1 cellular context compared by ENCODE assay signal in genomic region chr16:48546774-48547173, GRCh38.
TF ChIP-seq lines count a peak whose summit lies in the region.

No MANE protein-coding gene starts in this region.

TF ChIP-seq in HepG2, 621 proteins besides CTCF, POLR2A, EP300 and RAD21 (continued from another document and continues in another):
- TF ChIP-seq ZXDC (CRISPR knock-in tag; IDR thresholded peaks at IDR 0.05) (no peak), CSRNP1 (CRISPR knock-in tag; IDR thresholded peaks at IDR 0.05) (no peak), NFKBIZ (CRISPR knock-in tag; IDR thresholded peaks at IDR 0.05) (no peak), TFAP4 (IDR thresholded peaks at IDR 0.05; ENCODE audit: borderline replicate concordance, low read depth) (no peak), ZNF205 (CRISPR knock-in tag; IDR thresholded peaks at IDR 0.05) (0 out of 2 replicates have a peak, but pooled peaks have one; percentile 44), ARID5B (CRISPR knock-in tag; IDR thresholded peaks at IDR 0.05) (peak; percentile 71), ARID4A (CRISPR knock-in tag; IDR thresholded peaks at IDR 0.05; ENCODE audit: borderline replicate concordance) (peak; percentile 22; the same call in 1 of the 2 replicates), FIP1L1 (IDR thresholded peaks at IDR 0.05; ENCODE audit: borderline replicate concordance, insufficient read depth, low read depth, low read length) (no peak), POGZ (CRISPR knock-in tag; IDR thresholded peaks at IDR 0.05) (0 out of 2 replicates have a peak, but pooled peaks have one; percentile 21), SP140L (CRISPR knock-in tag; IDR thresholded peaks at IDR 0.05; ENCODE audit: borderline replicate concordance) (no peak), ZC3H4 (CRISPR knock-in tag; IDR thresholded peaks at IDR 0.05; ENCODE audit: borderline replicate concordance) (no peak), ZNF589 (CRISPR knock-in tag; conservative IDR thresholded peaks at IDR 0.05) (no peak), ZNF614 (CRISPR knock-in tag; IDR thresholded peaks at IDR 0.05; ENCODE audit: borderline replicate concordance) (peak; percentile 84), SIN3A (IDR thresholded peaks at IDR 0.05; ENCODE audit: borderline replicate concordance, low read depth, low read length) (no peak), GABPA (IDR thresholded peaks at IDR 0.05; ENCODE audit: low read depth, low read length) (no peak), GABPA (CRISPR knock-in tag; IDR thresholded peaks at IDR 0.05; ENCODE audit: low read depth) (no peak), HDAC6 (IDR thresholded peaks at IDR 0.05; ENCODE audit: low read depth, low read length) (no peak), ATF3 (CRISPR knock-in tag; IDR thresholded peaks at IDR 0.05) (no peak), THAP11 (CRISPR knock-in tag; IDR thresholded peaks at IDR 0.05) (0 out of 2 replicates have a peak, but pooled peaks have one; percentile 16), DDIT3 (CRISPR knock-in tag; IDR thresholded peaks at IDR 0.05) (no peak), ZNF414 (CRISPR knock-in tag; IDR thresholded peaks at IDR 0.05) (no peak), ZNF547 (CRISPR knock-in tag; IDR thresholded peaks at IDR 0.05) (no peak), XBP1 (CRISPR knock-in tag; IDR thresholded peaks at IDR 0.05) (no peak), RBAK (CRISPR knock-in tag; IDR thresholded peaks at IDR 0.05) (no peak), ZKSCAN1 (IDR thresholded peaks at IDR 0.05; ENCODE audit: low read length) (no peak), FOXP1 (IDR thresholded peaks at IDR 0.05) (no peak), FOXP1 (CRISPR knock-in tag; IDR thresholded peaks at IDR 0.05) (peak; percentile 88), CHCHD3 (CRISPR knock-in tag; IDR thresholded peaks at IDR 0.05) (no peak), MED1 (CRISPR knock-in tag; IDR thresholded peaks at IDR 0.05) (peak; percentile 65), PBX3 (CRISPR knock-in tag; IDR thresholded peaks at IDR 0.05; ENCODE audit: borderline replicate concordance) (no peak), ZNF773 (CRISPR knock-in tag; IDR thresholded peaks at IDR 0.05; ENCODE audit: borderline replicate concordance) (no peak), PHF8 (CRISPR knock-in tag; IDR thresholded peaks at IDR 0.05) (no peak), SIX4 (CRISPR knock-in tag; IDR thresholded peaks at IDR 0.05) (no peak), ZNF264 (CRISPR knock-in tag; IDR thresholded peaks at IDR 0.05) (no peak), NKX3-1 (CRISPR knock-in tag; IDR thresholded peaks at IDR 0.05) (no peak), FOXM1 (CRISPR knock-in tag; IDR thresholded peaks at IDR 0.05) (no peak), ZNF496 (CRISPR knock-in tag; IDR thresholded peaks at IDR 0.05; ENCODE audit: insufficient replicate concordance) (no peak), HES4 (CRISPR knock-in tag; IDR thresholded peaks at IDR 0.05; ENCODE audit: borderline replicate concordance) (no peak), DZIP1 (CRISPR knock-in tag; IDR thresholded peaks at IDR 0.05) (no peak), CEBPB (IDR thresholded peaks at IDR 0.05; ENCODE audit: borderline replicate concordance, low read depth, low read length) (no peak), DBP (CRISPR knock-in tag; IDR thresholded peaks at IDR 0.05; ENCODE audit: not compliant biosample characterization) (no peak), ZNF672 (CRISPR knock-in tag; IDR thresholded peaks at IDR 0.05) (no peak), ZNF615 (CRISPR knock-in tag; IDR thresholded peaks at IDR 0.05; ENCODE audit: borderline replicate concordance) (no peak), ZNF713 (CRISPR knock-in tag; IDR thresholded peaks at IDR 0.05) (no peak)
